Comparison of ENCODE assay signal across 25 cellular contexts in genomic region chr19:8682472-8682871, GRCh38. TPM values are rescaled to one million over a fixed set of nuclear protein-coding genes. Genes with fewer than 3 reads are reported as not detected.
"Had no signal": no experiment of that assay in that cellular context is flagged by ENCODE, and none has a peak within 500 bp of the region (broad histone marks: within the 10 kb centered on the region; RNA-seq: fewer than 3 reads in every experiment).

No MANE protein-coding gene starts in this region.

- H3K27ac ChIP-seq: KMS-11, RWPE1 had no signal

- H3K9me3 ChIP-seq: SK-N-SH had no signal

- ATAC-seq: HepG2, Panc1 had no signal

- DNase-seq: IMR-90, MV-4-11, NCI-H1048, NCI-H1105, NCI-H1417, NCI-H1436 treated with DMSO at 0.1 percent for 48 hours, NCI-H1694, NCI-H187 treated with DMSO at 0.1 percent for 48 hours, NCI-H2029 treated with DMSO at 0.1 percent for 48 hours, NCI-H2171 treated with DMSO at 0.1 percent for 48 hours, NCI-H524 treated with DMSO at 0.1 percent for 48 hours, NCI-H69, NCI-H774, SHP77, SK-N-SH, SW 1271 had no signal

RNA-seq across cellular contexts. Expression of gene ACTL9, which starts 16.1 kb away (rescaled TPM):
- total RNA-seq: HepG2, HT1080, IMR-90, LHCN-M2, MCF 10A, NCI-H460, SK-MEL-5 had no signal

RNA-seq across cellular contexts. Expression of gene OR2Z1, which starts 39.0 kb away (rescaled TPM):
- total RNA-seq: HepG2, HT1080, IMR-90, LHCN-M2, MCF 10A, NCI-H460, SK-MEL-5 had no signal

RNA-seq across cellular contexts. Expression of gene NFILZ, which starts 52.0 kb away (rescaled TPM):
- total RNA-seq: HepG2, HT1080, IMR-90, LHCN-M2, MCF 10A, NCI-H460, SK-MEL-5 had no signal
